Comparison of ENCODE assay signal across 14 cellular contexts in the genomic region with DNA sequence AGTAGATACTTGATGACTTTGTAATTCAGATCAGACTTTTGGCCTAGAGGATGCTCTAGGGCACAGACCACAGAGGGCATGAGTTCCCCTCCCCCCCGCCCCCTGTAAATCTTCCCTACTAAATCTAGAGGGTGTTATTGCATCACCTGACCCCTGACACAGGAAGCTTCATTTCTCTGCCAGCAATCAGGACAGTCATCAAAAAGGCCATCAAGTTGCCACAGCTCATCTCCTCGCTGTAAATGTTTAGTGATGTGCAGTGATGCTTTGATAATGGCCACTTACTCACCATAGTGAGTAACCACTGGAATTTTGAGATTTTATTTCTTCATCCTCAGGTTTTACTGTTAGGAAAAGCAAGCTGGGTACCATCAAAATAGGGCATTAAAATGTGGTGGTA.
"Had no signal": no experiment of that assay in that cellular context is flagged by ENCODE, and none has a peak within 500 bp of the region (broad histone marks: within the 10 kb centered on the region; RNA-seq: fewer than 3 reads in every experiment).

No MANE protein-coding gene starts in this region.

- H3K4me3 ChIP-seq: colonic mucosa, left lung, prostate gland, SK-N-MC, upper lobe of left lung had no signal

- H3K27ac ChIP-seq: colonic mucosa, left lung, prostate gland, SK-N-MC, upper lobe of left lung had no signal

- ATAC-seq: activated CD8-positive, alpha-beta T cell treated with anti-CD3 and anti-CD28 coated beads for 36 hours; activated naive CD8-positive, alpha-beta T cell treated with anti-CD3 and anti-CD28 coated beads, Interleukin-2, amount 50 U/mL, for 24 hours; left lung; sciatic nerve had no signal

- H3K27me3 ChIP-seq: colonic mucosa, upper lobe of left lung had no signal

- H3K4me1 ChIP-seq: colonic mucosa, left lung, prostate gland, upper lobe of left lung had no signal

- DNase-seq: activated CD4-positive, alpha-beta T cell treated with anti-CD3 and anti-CD28 coated beads for 1 hour; activated CD8-positive, alpha-beta memory T cell treated with anti-CD3 and anti-CD28 coated beads, Interleukin-2, amount 50 U/mL, for 4 hours; activated CD8-positive, alpha-beta T cell treated with anti-CD3 and anti-CD28 coated beads for 36 hours; activated naive CD8-positive, alpha-beta T cell treated with anti-CD3 and anti-CD28 coated beads, Interleukin-2, amount 50 U/mL, for 24 hours; colonic mucosa; hypothalamus; left lung; occipital lobe; stimulated activated CD4-positive, alpha-beta T cell treated with anti-CD3 and anti-CD28 coated beads, Interleukin-4, amount 100 ng/mL, for 1 hour; stimulated activated CD8-positive, alpha-beta memory T cell treated with anti-CD3 and anti-CD28 coated beads, Interleukin-4, amount 100 ng/mL, for 48 hours; upper lobe of left lung had no signal

- H3K36me3 ChIP-seq: colonic mucosa, left lung, prostate gland, upper lobe of left lung had no signal

- H3K9me3 ChIP-seq: colonic mucosa, left lung, prostate gland, upper lobe of left lung had no signal
